In genomic region chr4:42710329-42710728, GRCh38 we compare ENCODE assay signal across 24 cellular contexts. TPM values are rescaled to one million over a fixed set of nuclear protein-coding genes. Genes with fewer than 3 reads are reported as not detected.
DNase-seq lines count a peak whose midpoint lies in the region; ATAC-seq, FAIRE-seq and TF ChIP-seq lines count a peak whose summit lies in the region.
"Had no signal": no experiment of that assay in that cellular context is flagged by ENCODE, and none has a peak within 500 bp of the region (broad histone marks: within the 10 kb centered on the region; RNA-seq: fewer than 3 reads in every experiment).

No MANE protein-coding gene starts in this region.

- no peak overlapping the region for H3K27ac Mint-ChIP-seq in activated CD4-positive, alpha-beta memory T cell treated with anti-CD3 and anti-CD28 coated beads, Interleukin-2, amount 10 ng/mL, durations not matched to agents 7 days and 5 days
- H3K27ac Mint-ChIP-seq in naive thymus-derived CD4-positive, alpha-beta T cell, result no peak overlapping the region

- H3K27ac ChIP-seq in A549 (no peak overlapping the region), pancreas (no peak overlapping the region), lower lobe of right lung (no peak overlapping the region)
- H3K27ac ChIP-seq in naive thymus-derived CD4-positive, alpha-beta T cell (ENCODE audit: low read depth, low read length), result no peak overlapping the region
- H3K27ac ChIP-seq: C4-2B, spleen had no signal

- H3K36me3 ChIP-seq in pancreas (no peaks in the 10 kb centered on the region), lower lobe of right lung (no peaks in the 10 kb centered on the region)
- H3K36me3 ChIP-seq in naive thymus-derived CD4-positive, alpha-beta T cell (ENCODE audit: control insufficient read depth in 2 of 3, insufficient read depth in 3 of 3, low read length in 3 of 3), result no peaks in the 10 kb centered on the region
- H3K36me3 ChIP-seq: spleen, tibial nerve had no signal

- intact Hi-C loops in head of caudate nucleus (cut with DNase I) (no loop called here), pancreas (cut with DNase I) (no loop called here), left cardiac atrium (cut with DNase I) (no loop called here), lower lobe of right lung (cut with DNase I) (no loop called here)
- intact Hi-C loops in naive thymus-derived CD4-positive, alpha-beta T cell (cut with micrococcal nuclease), result no loop called here

- no peaks in the 10 kb centered on the region for H3K4me1 ChIP-seq in A549
- H3K4me1 ChIP-seq in pancreas, result peaks cover 0 to 8% (median 7%) of the 10 kb centered on the region in 3 donors
- H3K4me1 ChIP-seq in lower lobe of right lung, result no peaks in the 10 kb centered on the region
- no peaks in the 10 kb centered on the region for H3K4me1 ChIP-seq in naive thymus-derived CD4-positive, alpha-beta T cell (ENCODE audit: control insufficient read depth in 2 of 2, insufficient read depth in 2 of 2, low read length in 2 of 2)
- H3K4me1 ChIP-seq: spleen, tibial nerve had no signal

- TF ChIP-seq RAD21 in A549 (conservative IDR thresholded peaks at IDR 0.05 in 1 of 2, IDR thresholded peaks at IDR 0.05 in 1 of 2), result no peak

- no peaks in the 10 kb centered on the region for H3K27me3 ChIP-seq in pancreas
- H3K27me3 ChIP-seq in lower lobe of right lung (ENCODE audit: low read depth), result no peaks in the 10 kb centered on the region
- no peaks in the 10 kb centered on the region for H3K27me3 ChIP-seq in naive thymus-derived CD4-positive, alpha-beta T cell (ENCODE audit: control insufficient read depth in 2 of 2, insufficient read depth in 2 of 2, low read length in 2 of 2)
- H3K27me3 ChIP-seq: spleen, tibial nerve had no signal

- H3K4me3 ChIP-seq in A549 (no peak overlapping the region), pancreas (no peak overlapping the region), lower lobe of right lung (no peak overlapping the region)
- H3K4me3 ChIP-seq in naive thymus-derived CD4-positive, alpha-beta T cell (ENCODE audit: low read length), result no peak overlapping the region
- H3K4me3 ChIP-seq: spleen, tibial nerve had no signal

- no peak overlapping the region for H3K4me2 ChIP-seq in A549

- DNase-seq in A549 (ENCODE audit: low read depth in 1 of 2, low spot score in 1 of 2), result no peak
- peak; percentile 29 for DNase-seq in RPMI8226
- peak in 33 of 42 donors; percentile 3 to 77 (median 46) for DNase-seq in head of caudate nucleus
- DNase-seq in pancreas, result no peak
- DNase-seq in left cardiac atrium, result no peak
- no peak for DNase-seq in lower lobe of right lung
- no peak for DNase-seq in activated CD4-positive, alpha-beta memory T cell treated with anti-CD3 and anti-CD28 coated beads, Interleukin-2, amount 10 ng/mL, durations not matched to agents 7 days and 5 days
- DNase-seq in naive thymus-derived CD4-positive, alpha-beta T cell, result no peak
- DNase-seq: activated CD8-positive, alpha-beta memory T cell treated with anti-CD3 and anti-CD28 coated beads for 24 hours; activated naive CD4-positive, alpha-beta T cell treated with Interleukin-2 at 50 U/mL for 16 hours; activated T-cell treated with anti-CD3 and anti-CD28 coated beads, Interleukin-2, amount 50 U/mL, for 4 hours; Calu3; glutamatergic neuron; left ventricle myocardium superior; NCI-H1694; NCI-H774; retina; Right ventricle myocardium superior; spleen; stimulated activated CD4-positive, alpha-beta T cell treated with anti-CD3 and anti-CD28 coated beads, Interleukin-4, amount 100 ng/mL, for 1 hour; stimulated activated naive CD4-positive, alpha-beta T cell treated with Interleukin-2 at 50 U/mL for 16 hours had no signal

- POLR2A ChIA-PET in A549 (lab: Yijun Ruan, JAX), result no interaction called here
- POLR2A ChIA-PET in activated CD4-positive, alpha-beta memory T cell treated with anti-CD3 and anti-CD28 coated beads, Interleukin-2, amount 10 ng/mL, durations not matched to agents 7 days and 5 days (lab: Charles Lee), result no interaction called here
- POLR2A ChIA-PET in naive thymus-derived CD4-positive, alpha-beta T cell (lab: Charles Lee), result no interaction called here

- TF ChIP-seq CTCF in A549 (IDR thresholded peaks at IDR 0.05) (no peak), pancreas (IDR thresholded peaks at IDR 0.05) (no peak), lower lobe of right lung (IDR thresholded peaks at IDR 0.05) (no peak)

- no peak overlapping the region for H3K4me3 Mint-ChIP-seq in activated CD4-positive, alpha-beta memory T cell treated with anti-CD3 and anti-CD28 coated beads, Interleukin-2, amount 10 ng/mL, durations not matched to agents 7 days and 5 days
- no peak overlapping the region for H3K4me3 Mint-ChIP-seq in naive thymus-derived CD4-positive, alpha-beta T cell
- H3K4me3 Mint-ChIP-seq: activated T-cell treated with anti-CD3 and anti-CD28 coated beads, Interleukin-2, amount 50 U/mL, for 4 hours had no signal

- no peaks in the 10 kb centered on the region for H3K9me3 ChIP-seq in A549
- no peaks in the 10 kb centered on the region for H3K9me3 ChIP-seq in pancreas
- H3K9me3 ChIP-seq in lower lobe of right lung, result no peaks in the 10 kb centered on the region
- no peaks in the 10 kb centered on the region for H3K9me3 ChIP-seq in naive thymus-derived CD4-positive, alpha-beta T cell (ENCODE audit: control insufficient read depth in 2 of 3, low read length in 3 of 3)
- H3K9me3 ChIP-seq: spleen, tibial nerve had no signal

- no peaks in the 10 kb centered on the region for H3K9me3 Mint-ChIP-seq in activated CD4-positive, alpha-beta memory T cell treated with anti-CD3 and anti-CD28 coated beads, Interleukin-2, amount 10 ng/mL, durations not matched to agents 7 days and 5 days
- no peaks in the 10 kb centered on the region for H3K9me3 Mint-ChIP-seq in naive thymus-derived CD4-positive, alpha-beta T cell
- H3K9me3 Mint-ChIP-seq: activated T-cell treated with anti-CD3 and anti-CD28 coated beads, Interleukin-2, amount 50 U/mL, for 4 hours had no signal

- CTCF ChIA-PET in A549 (lab: Yijun Ruan, JAX), result no interaction called here
- CTCF ChIA-PET in activated CD4-positive, alpha-beta memory T cell treated with anti-CD3 and anti-CD28 coated beads, Interleukin-2, amount 10 ng/mL, durations not matched to agents 7 days and 5 days (lab: Charles Lee), result no interaction called here
- CTCF ChIA-PET in naive thymus-derived CD4-positive, alpha-beta T cell (lab: Charles Lee), result no interaction called here

- WGBS in A549 (ENCODE audit: missing lambda C conversion rate), result 3% methylated on average over 5 of the region's 5 CpGs
- WGBS in pancreas, 2 donors, result 9 to 14% methylated on average over 5 of the region's 5 CpGs

- H3K4me1 Mint-ChIP-seq in activated CD4-positive, alpha-beta memory T cell treated with anti-CD3 and anti-CD28 coated beads, Interleukin-2, amount 10 ng/mL, durations not matched to agents 7 days and 5 days, result no peaks in the 10 kb centered on the region
- H3K4me1 Mint-ChIP-seq in naive thymus-derived CD4-positive, alpha-beta T cell, result no peaks in the 10 kb centered on the region

- ATAC-seq in A549, result no peak
- peak in 3 of 4 donors; percentile 19 to 34 (median 24) for ATAC-seq in pancreas
- no peak for ATAC-seq in left cardiac atrium
- no peak for ATAC-seq in lower lobe of right lung
- ATAC-seq in naive thymus-derived CD4-positive, alpha-beta T cell, result no peak
- ATAC-seq: activated T-cell treated with anti-CD3 and anti-CD28 coated beads, Interleukin-2, amount 50 U/mL, for 4 hours; left ventricle myocardium superior had no signal

- no peaks in the 10 kb centered on the region for H3K36me3 Mint-ChIP-seq in activated CD4-positive, alpha-beta memory T cell treated with anti-CD3 and anti-CD28 coated beads, Interleukin-2, amount 10 ng/mL, durations not matched to agents 7 days and 5 days (ENCODE audit: low read depth)
- no peaks in the 10 kb centered on the region for H3K36me3 Mint-ChIP-seq in naive thymus-derived CD4-positive, alpha-beta T cell

- TF ChIP-seq POLR2A in A549 (IDR thresholded peaks at IDR 0.05; ENCODE audit: low read length), result no peak

- TF ChIP-seq EP300 in A549 (IDR thresholded peaks at IDR 0.05), result no peak

- no peak for FAIRE-seq in A549 (lab: Jason Lieb, UNC)
- no peak for FAIRE-seq in pancreas (lab: Jason Lieb, UNC)
- FAIRE-seq: H54 had no signal

- H3K27me3 Mint-ChIP-seq in activated CD4-positive, alpha-beta memory T cell treated with anti-CD3 and anti-CD28 coated beads, Interleukin-2, amount 10 ng/mL, durations not matched to agents 7 days and 5 days, result peaks cover 4% of the 10 kb centered on the region
- H3K27me3 Mint-ChIP-seq in naive thymus-derived CD4-positive, alpha-beta T cell, result peaks cover 0 to 7% (median 3%) of the 10 kb centered on the region in 5 donors

TF ChIP-seq in A549, 52 proteins besides CTCF, POLR2A, EP300 and RAD21:
- no peak for TF ChIP-seq BCL3 (IDR thresholded peaks at IDR 0.05)
- peak; percentile 83 for TF ChIP-seq MAFK (IDR thresholded peaks at IDR 0.05; ENCODE audit: partially characterized antibody)
TF ChIP-seq in A549: peak in this region for 1.

RNA-seq across cellular contexts. Expression of gene ATP8A1, which starts 53.4 kb away (rescaled TPM):
- polyA plus RNA-seq in A549 (2011; rRNA removed), result 0.25 and 0.33 TPM in 2 replicates
- 0.03 and 0.13 TPM in 2 replicates for polyA plus RNA-seq in A549 (2012; cell fraction: cytosol; rRNA removed)
- 0.04 and 0.05 TPM in 2 replicates for polyA plus RNA-seq in A549 (2012; cell fraction: nucleus; rRNA removed)
- polyA plus RNA-seq in A549 (2017; fragmentation: RNase III; extraction: RNeasy Plus Mini Kit Qiagen cat#74134 plus additional on column Dnase treatment), result 0.06 to 0.08 TPM (median 0.07 TPM) in 3 replicates
- 0.44 and 0.83 TPM in 2 replicates for polyA minus RNA-seq in A549 (2011; rRNA and poly(A)+ RNA removed)
- total RNA-seq in pancreas, result 10 to 100 TPM in 4 of 6 donors, 1 to 10 TPM in 2; 8.2 to 15.3 (median 11.1) TPM
- polyA plus RNA-seq in pancreas, result 10 to 100 TPM in 1 of 2 donors, 1 to 10 TPM in 1; 4.8 to 11.2 TPM
- 10 to 100 TPM; 22.3 to 23.3 TPM for total RNA-seq in left cardiac atrium
- 84.7 TPM for total RNA-seq in lower lobe of right lung
- 10 to 100 TPM; 18.7 to 19.8 TPM for total RNA-seq in activated CD4-positive, alpha-beta memory T cell treated with anti-CD3 and anti-CD28 coated beads, Interleukin-2, amount 10 ng/mL, durations not matched to agents 7 days and 5 days
- 10 to 100 TPM; 28.9 to 66.8 (median 54.4) TPM for total RNA-seq in naive thymus-derived CD4-positive, alpha-beta T cell
- 10 to 100 TPM in 1 of 2 donors, 1 to 10 TPM in 1; 8.8 to 10.2 TPM for polyA plus RNA-seq in naive thymus-derived CD4-positive, alpha-beta T cell

Comparison
In these comparisons a context has a peak if more than half of its experiments do, and no peak if none do; other contexts are left out.
1. ATAC-seq: peak in pancreas (3 of 4); none in A549 (0 of 2), left cardiac atrium (0 of 2), lower lobe of right lung (0 of 2) and naive thymus-derived CD4-positive, alpha-beta T cell (single experiment).
2. DNase-seq: peak in RPMI8226 (single experiment) and head of caudate nucleus (33 of 42); none in A549 (0 of 2), pancreas (0 of 6), left cardiac atrium (single experiment), lower lobe of right lung (single experiment), activated CD4-positive, alpha-beta memory T cell treated with anti-CD3 and anti-CD28 coated beads, Interleukin-2, amount 10 ng/mL, durations not matched to agents 7 days and 5 days (single experiment) and naive thymus-derived CD4-positive, alpha-beta T cell (0 of 9).